Comparison of ENCODE assay signal across 22 cellular contexts in genomic region chr2:128300151-128300550, GRCh38.
"Had no signal": no experiment of that assay in that cellular context is flagged by ENCODE, and none has a peak within 500 bp of the region (broad histone marks: within the 10 kb centered on the region; RNA-seq: fewer than 3 reads in every experiment).

No MANE protein-coding gene starts in this region.

- H3K9ac ChIP-seq: neural progenitor cell, parathyroid adenoma had no signal

- H3K9me3 Mint-ChIP-seq: activated T-helper 1 cell treated with anti-CD3 and anti-CD28 coated beads, Interleukin-12 subunit alpha, Interleukin-12 subunit beta, Interleukin-2, Interleukin-4 antibody, amounts not matched to agents 30 ng/mL and 10 ng/mL and 1 ng/mL, durations not matched to agents 14 hours and 24 hours and 36 hours; effector memory CD8-positive, alpha-beta T cell; T-helper 2 cell treated with Interferon-gamma antibody and Interleukin-4, amounts not matched to agents 5 μg/mL and 100 μg/mL, for 36 hours had no signal

- H3K4me3 ChIP-seq: cardiac muscle cell, esophagus squamous epithelium, mucosa of descending colon, neural progenitor cell, skin epidermis had no signal

- H3K9me3 ChIP-seq: esophagus squamous epithelium, mucosa of descending colon had no signal

- H3K4me3 Mint-ChIP-seq: activated B cell treated with CpG ODN at 0.5 μM for 24 hours; activated CD4-positive, alpha-beta memory T cell treated with anti-CD3 and anti-CD28 coated beads for 36 hours; activated T-helper 1 cell treated with anti-CD3 and anti-CD28 coated beads, Interleukin-12 subunit alpha, Interleukin-12 subunit beta, Interleukin-2, Interleukin-4 antibody, amounts not matched to agents 30 ng/mL and 10 ng/mL and 1 ng/mL, durations not matched to agents 14 hours and 24 hours and 36 hours; effector memory CD8-positive, alpha-beta T cell; memory B cell; naive B cell; neural progenitor cell; stimulated activated effector memory CD8-positive, alpha-beta T cell treated with anti-CD3 and anti-CD28 coated beads, Interleukin-12 subunit alpha, Interleukin-12 subunit beta, amount 100 ng/mL, for 72 hours; T-helper 2 cell treated with Interferon-gamma antibody and Interleukin-4, amounts not matched to agents 5 μg/mL and 100 μg/mL, for 36 hours had no signal

- ATAC-seq: activated naive CD4-positive, alpha-beta T cell treated with anti-CD3 and anti-CD28 coated beads, Interleukin-2, amount 50 U/mL, for 72 hours; effector memory CD8-positive, alpha-beta T cell; foreskin keratinocyte; mucosa of descending colon; stimulated activated effector memory CD8-positive, alpha-beta T cell treated with anti-CD3 and anti-CD28 coated beads, Interleukin-12 subunit alpha, Interleukin-12 subunit beta, amount 100 ng/mL, for 72 hours had no signal

- H3K4me2 ChIP-seq: neural progenitor cell had no signal

- H2AFZ ChIP-seq: neural progenitor cell, parathyroid adenoma had no signal

- H3K27ac Mint-ChIP-seq: activated B cell treated with CpG ODN at 0.5 μM for 24 hours; activated CD4-positive, alpha-beta memory T cell treated with anti-CD3 and anti-CD28 coated beads for 36 hours; activated naive CD4-positive, alpha-beta T cell treated with anti-CD3 and anti-CD28 coated beads, Interleukin-2, amount 50 U/mL, for 72 hours; activated T-helper 1 cell treated with anti-CD3 and anti-CD28 coated beads, Interleukin-12 subunit alpha, Interleukin-12 subunit beta, Interleukin-2, Interleukin-4 antibody, amounts not matched to agents 30 ng/mL and 10 ng/mL and 1 ng/mL, durations not matched to agents 14 hours and 24 hours and 36 hours; effector memory CD8-positive, alpha-beta T cell; memory B cell; naive B cell; neural progenitor cell; stimulated activated effector memory CD8-positive, alpha-beta T cell treated with anti-CD3 and anti-CD28 coated beads, Interleukin-12 subunit alpha, Interleukin-12 subunit beta, amount 100 ng/mL, for 72 hours; T-helper 2 cell treated with Interferon-gamma antibody and Interleukin-4, amounts not matched to agents 5 μg/mL and 100 μg/mL, for 36 hours had no signal

- H3K27ac ChIP-seq: cardiac muscle cell, foreskin keratinocyte, neural progenitor cell, parathyroid adenoma had no signal

- DNase-seq: activated B cell treated with CpG ODN at 0.5 μM for 24 hours; activated CD4-positive, alpha-beta memory T cell treated with anti-CD3 and anti-CD28 coated beads for 36 hours; activated CD4-positive, alpha-beta T cell treated with anti-CD3 and anti-CD28 coated beads for 4 hours; activated gamma-delta T cell treated with Interleukin-2 at 50 U/mL for 16 hours; activated T-cell treated with anti-CD3 and anti-CD28 coated beads for 4 hours; amniotic stem cell; effector memory CD8-positive, alpha-beta T cell; esophagus squamous epithelium; foreskin keratinocyte; kidney glomerular epithelial cell; naive B cell; stimulated activated CD4-positive, alpha-beta T cell treated with anti-CD3 and anti-CD28 coated beads, Interleukin-4, amount 100 ng/mL, for 24 hours had no signal

- H3K36me3 ChIP-seq: cardiac muscle cell, neural progenitor cell had no signal

- H3K27me3 ChIP-seq: cardiac muscle cell, esophagus squamous epithelium, foreskin keratinocyte, neural progenitor cell had no signal

- H3K36me3 Mint-ChIP-seq: stimulated activated effector memory CD8-positive, alpha-beta T cell treated with anti-CD3 and anti-CD28 coated beads, Interleukin-12 subunit alpha, Interleukin-12 subunit beta, amount 100 ng/mL, for 72 hours had no signal

- H3K27me3 Mint-ChIP-seq: activated B cell treated with CpG ODN at 0.5 μM for 24 hours; activated CD4-positive, alpha-beta memory T cell treated with anti-CD3 and anti-CD28 coated beads for 36 hours; effector memory CD8-positive, alpha-beta T cell; memory B cell; naive B cell had no signal
